17 cellular contexts compared by ENCODE assay signal in genomic region chr1:160066829-160067720, GRCh38. TPM values are rescaled to one million over a fixed set of nuclear protein-coding genes. Genes with fewer than 3 reads are reported as not detected.
"Had no signal": no experiment of that assay in that cellular context is flagged by ENCODE, and none has a peak within 500 bp of the region (broad histone marks: within the 10 kb centered on the region; RNA-seq: fewer than 3 reads in every experiment).

No MANE protein-coding gene starts in this region.

- ATAC-seq: heart left ventricle; left lobe of liver; pancreas; stimulated activated effector memory CD8-positive, alpha-beta T cell treated with anti-CD3 and anti-CD28 coated beads, Interleukin-12 subunit alpha, Interleukin-12 subunit beta, amount 100 ng/mL, for 72 hours had no signal

- H3K27ac Mint-ChIP-seq: activated CD4-positive, alpha-beta T cell treated with anti-CD3 and anti-CD28 coated beads, Interleukin-2, amount 10 ng/mL, durations not matched to agents 7 days and 5 days; activated naive CD8-positive, alpha-beta T cell; stimulated activated effector memory CD8-positive, alpha-beta T cell treated with anti-CD3 and anti-CD28 coated beads, Interleukin-12 subunit alpha, Interleukin-12 subunit beta, amount 100 ng/mL, for 72 hours; T-helper 2 cell treated with Interferon-gamma antibody and Interleukin-4, amounts not matched to agents 5 μg/mL and 100 μg/mL, for 36 hours had no signal

- DNase-seq: activated CD4-positive, alpha-beta T cell treated with anti-CD3 and anti-CD28 coated beads, Interleukin-2, amount 10 ng/mL, durations not matched to agents 7 days and 5 days; activated CD8-positive, alpha-beta memory T cell treated with anti-CD3 and anti-CD28 coated beads for 24 hours; activated gamma-delta T cell treated with Interleukin-2 at 50 U/mL for 16 hours; brain microvascular endothelial cell; dermis blood vessel endothelial cell; heart left ventricle; mammary epithelial cell; pancreas; SW 1271; thyroid gland had no signal

- H3K27ac ChIP-seq: brain microvascular endothelial cell, heart left ventricle, pancreas, thyroid gland had no signal

- H3K27me3 ChIP-seq: pancreas, thyroid gland had no signal

- H3K4me3 Mint-ChIP-seq: activated CD4-positive, alpha-beta T cell treated with anti-CD3 and anti-CD28 coated beads, Interleukin-2, amount 10 ng/mL, durations not matched to agents 7 days and 5 days; activated naive CD8-positive, alpha-beta T cell; stimulated activated effector memory CD8-positive, alpha-beta T cell treated with anti-CD3 and anti-CD28 coated beads, Interleukin-12 subunit alpha, Interleukin-12 subunit beta, amount 100 ng/mL, for 72 hours; T-helper 2 cell treated with Interferon-gamma antibody and Interleukin-4, amounts not matched to agents 5 μg/mL and 100 μg/mL, for 36 hours had no signal

- H3K36me3 Mint-ChIP-seq: activated naive CD8-positive, alpha-beta T cell; stimulated activated effector memory CD8-positive, alpha-beta T cell treated with anti-CD3 and anti-CD28 coated beads, Interleukin-12 subunit alpha, Interleukin-12 subunit beta, amount 100 ng/mL, for 72 hours had no signal

- H3K36me3 ChIP-seq: brain microvascular endothelial cell, heart left ventricle, pancreas, thyroid gland had no signal

- H3K9me3 Mint-ChIP-seq: activated CD4-positive, alpha-beta T cell treated with anti-CD3 and anti-CD28 coated beads, Interleukin-2, amount 10 ng/mL, durations not matched to agents 7 days and 5 days; stimulated activated effector memory CD8-positive, alpha-beta T cell treated with anti-CD3 and anti-CD28 coated beads, Interleukin-12 subunit alpha, Interleukin-12 subunit beta, amount 100 ng/mL, for 72 hours; T-helper 2 cell treated with Interferon-gamma antibody and Interleukin-4, amounts not matched to agents 5 μg/mL and 100 μg/mL, for 36 hours had no signal

- H3K4me3 ChIP-seq: heart left ventricle, pancreas, thyroid gland had no signal

- H3K9me3 ChIP-seq: heart left ventricle, pancreas, thyroid gland had no signal

RNA-seq across cellular contexts. Expression of gene KCNJ10, which starts 2.9 kb away (rescaled TPM):
- total RNA-seq: activated CD4-positive, alpha-beta T cell treated with anti-CD3 and anti-CD28 coated beads, Interleukin-2, amount 10 ng/mL, durations not matched to agents 7 days and 5 days; dermis blood vessel endothelial cell; epithelial cell of proximal tubule; mammary epithelial cell; mucosa of gallbladder had no signal

RNA-seq across cellular contexts. Expression of gene KCNJ9, which starts 14.3 kb away (rescaled TPM):
- total RNA-seq: activated CD4-positive, alpha-beta T cell treated with anti-CD3 and anti-CD28 coated beads, Interleukin-2, amount 10 ng/mL, durations not matched to agents 7 days and 5 days; dermis blood vessel endothelial cell; epithelial cell of proximal tubule; left lobe of liver; mammary epithelial cell; mucosa of gallbladder; pancreas; renal cortical epithelial cell; thyroid gland had no signal

RNA-seq across cellular contexts. Expression of gene ATP1A2, which starts 48.5 kb away (rescaled TPM):
- total RNA-seq: activated CD4-positive, alpha-beta T cell treated with anti-CD3 and anti-CD28 coated beads, Interleukin-2, amount 10 ng/mL, durations not matched to agents 7 days and 5 days; dermis blood vessel endothelial cell; epithelial cell of proximal tubule had no signal
